19 cellular contexts compared by ENCODE assay signal in genomic region chr2:121866789-121867188, GRCh38.
DNase-seq lines count a peak whose midpoint lies in the region; ATAC-seq and TF ChIP-seq lines count a peak whose summit lies in the region.
"Had no signal": no experiment of that assay in that cellular context is flagged by ENCODE, and none has a peak within 500 bp of the region (broad histone marks: within the 10 kb centered on the region; RNA-seq: fewer than 3 reads in every experiment).

No MANE protein-coding gene starts in this region.

- CTCF ChIA-PET in RWPE1 (lab: Yijun Ruan, JAX), result no interaction called here

- POLR2A ChIA-PET in RWPE1 (lab: Yijun Ruan, JAX; ENCODE audit: low non-redundant PET), result no interaction called here

- H3K27me3 Mint-ChIP-seq in HFFc6 (ENCODE audit: insufficient read depth), result peaks cover 22% of the 10 kb centered on the region

- peaks cover 33% of the 10 kb centered on the region for H3K4me1 Mint-ChIP-seq in HFFc6 (ENCODE audit: low read depth)
- H3K4me1 Mint-ChIP-seq in stimulated activated effector memory CD8-positive, alpha-beta T cell treated with anti-CD3 and anti-CD28 coated beads, Interleukin-12 subunit alpha, Interleukin-12 subunit beta, amount 100 ng/mL, for 72 hours, result no peaks in the 10 kb centered on the region

- H3K36me3 Mint-ChIP-seq in HFFc6 (ENCODE audit: low read depth), result no peaks in the 10 kb centered on the region
- no peaks in the 10 kb centered on the region for H3K36me3 Mint-ChIP-seq in stimulated activated effector memory CD8-positive, alpha-beta T cell treated with anti-CD3 and anti-CD28 coated beads, Interleukin-12 subunit alpha, Interleukin-12 subunit beta, amount 100 ng/mL, for 72 hours

- DNase-seq in EH (ENCODE audit: low read depth) (peak; percentile 46), HFFc6 (peak; percentile 50), fibroblast of villous mesenchyme (ENCODE audit: low read depth) (peak; percentile 12), NCI-H510A (lab: John Stamatoyannopoulos, UW) (no peak), RWPE1 (ENCODE audit: low spot score) (no peak)
- no peak for DNase-seq in stimulated activated effector memory CD8-positive, alpha-beta T cell treated with anti-CD3 and anti-CD28 coated beads, Interleukin-12 subunit alpha, Interleukin-12 subunit beta, amount 100 ng/mL, for 72 hours (ENCODE audit: low spot score in 2 of 2)
- DNase-seq: COR-L47, DMS 273 treated with DMSO at 0.1 percent for 48 hours, DND-41, GF-D8, NCI-H1417, NCI-H187, NCI-H2107, NCI-H510A treated with DMSO at 0.1 percent for 48 hours, NCI-H774, SHP77 had no signal

- no peak overlapping the region for H3K27ac ChIP-seq in RWPE1
- H3K27ac ChIP-seq: SK-N-MC had no signal

- no peaks in the 10 kb centered on the region for H3K9me3 Mint-ChIP-seq in HFFc6
- peaks cover 2% of the 10 kb centered on the region for H3K9me3 Mint-ChIP-seq in stimulated activated effector memory CD8-positive, alpha-beta T cell treated with anti-CD3 and anti-CD28 coated beads, Interleukin-12 subunit alpha, Interleukin-12 subunit beta, amount 100 ng/mL, for 72 hours

- no peak overlapping the region for H3K4me3 Mint-ChIP-seq in HFFc6
- no peak overlapping the region for H3K4me3 Mint-ChIP-seq in stimulated activated effector memory CD8-positive, alpha-beta T cell treated with anti-CD3 and anti-CD28 coated beads, Interleukin-12 subunit alpha, Interleukin-12 subunit beta, amount 100 ng/mL, for 72 hours

- TF ChIP-seq CTCF in HFFc6 (IDR thresholded peaks at IDR 0.05), result no peak
- TF ChIP-seq CTCF in fibroblast of villous mesenchyme (IDR thresholded peaks at IDR 0.05; ENCODE audit: insufficient read depth, low read depth, low read length), result no peak
- no peak for TF ChIP-seq CTCF in RWPE1 (conservative IDR thresholded peaks at IDR 0.05; ENCODE audit: low read depth)

- H3K4me3 ChIP-seq in fibroblast of villous mesenchyme (ENCODE audit: low read depth, low read length), result no peak overlapping the region
- H3K4me3 ChIP-seq: SK-N-MC had no signal

- ATAC-seq in stimulated activated effector memory CD8-positive, alpha-beta T cell treated with anti-CD3 and anti-CD28 coated beads, Interleukin-12 subunit alpha, Interleukin-12 subunit beta, amount 100 ng/mL, for 72 hours, result peak; percentile 27
- ATAC-seq in GM18511 (IDR thresholded peaks at IDR 0.05; ENCODE audit: unreplicated experiment) (no peak), HG02885 (IDR thresholded peaks at IDR 0.05; ENCODE audit: poor library complexity, unreplicated experiment) (no peak)

- H3K27ac Mint-ChIP-seq in HFFc6, result peak overlapping the region; percentile 37; the same call in 1 of the 2 replicates
- H3K27ac Mint-ChIP-seq in stimulated activated effector memory CD8-positive, alpha-beta T cell treated with anti-CD3 and anti-CD28 coated beads, Interleukin-12 subunit alpha, Interleukin-12 subunit beta, amount 100 ng/mL, for 72 hours, result no peak overlapping the region

Comparison
In these comparisons a context has a peak if more than half of its experiments do, and no peak if none do; other contexts are left out.
1. DNase-seq: peak in EH (single experiment), HFFc6 (single experiment) and fibroblast of villous mesenchyme (single experiment); none in stimulated activated effector memory CD8-positive, alpha-beta T cell treated with anti-CD3 and anti-CD28 coated beads, Interleukin-12 subunit alpha, Interleukin-12 subunit beta, amount 100 ng/mL, for 72 hours (0 of 2), NCI-H510A (single experiment) and RWPE1 (single experiment).